Comparison of ENCODE assay signal across 14 cellular contexts in the genomic region with DNA sequence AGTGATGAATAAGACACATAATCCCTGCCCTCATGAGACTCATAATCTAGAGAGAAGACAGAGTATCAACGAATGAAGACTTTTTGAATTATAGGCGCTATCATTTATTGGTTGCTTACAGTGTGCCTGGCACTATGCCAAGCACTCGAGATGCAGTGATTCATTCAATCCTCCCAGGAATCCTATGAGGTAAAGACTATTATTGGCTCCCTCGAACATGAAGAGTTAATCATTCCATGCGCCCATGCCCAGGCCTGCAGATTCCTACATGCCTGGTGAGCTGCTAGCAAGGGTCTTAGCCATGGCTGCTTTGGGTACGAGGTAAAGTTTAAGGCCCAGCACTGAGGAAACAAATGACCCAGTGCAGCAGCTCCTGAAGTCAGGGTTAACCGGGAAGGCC. TPM values are rescaled to one million over a fixed set of nuclear protein-coding genes. Genes with fewer than 3 reads are reported as not detected.
A peak's percentile ranks its signal among the peaks of the same experiment; 100 is the strongest.
DNase-seq lines count a peak whose midpoint lies in the region; ATAC-seq and TF ChIP-seq lines count a peak whose summit lies in the region.
"Had no signal": no experiment of that assay in that cellular context is flagged by ENCODE, and none has a peak within 500 bp of the region (broad histone marks: within the 10 kb centered on the region; RNA-seq: fewer than 3 reads in every experiment).

No MANE protein-coding gene starts in this region.

- intact Hi-C loops in heart right ventricle (cut with DNase I), result no loop called here

- whole genome bisulfite sequencing in esophagus, 2 donors, result 27 to 46% methylated on average over 7 of the region's 7 CpGs
- WGBS in heart right ventricle, 2 donors, result 34 to 49% methylated on average over 7 of the region's 7 CpGs

- no peaks in the 10 kb centered on the region for H3K79me2 ChIP-seq in neural progenitor cell (ENCODE audit: low read depth)

- H3K36me3 ChIP-seq in esophagus (ENCODE audit: control insufficient read depth in 2 of 2, insufficient read depth in 2 of 2, low read length in 1 of 2) (no peaks in the 10 kb centered on the region), neural progenitor cell (no peaks in the 10 kb centered on the region), heart right ventricle (peaks cover 0 to 3% (median 0%) of the 10 kb centered on the region in 9 donors)
- H3K36me3 ChIP-seq: spleen had no signal

- no peak for ATAC-seq in stimulated activated memory B cell treated with anti-CD40 and anti-IgM and Interleukin-4, amounts not matched to agents 10 μg/mL and 1 μg/mL and 100 μg/mL, for 72 hours
- ATAC-seq in heart right ventricle, result no peak
- ATAC-seq: stimulated activated naive CD8-positive, alpha-beta T cell treated with anti-CD3 and anti-CD28 coated beads, Interleukin-15, Interleukin-2, amounts not matched to agents 100 U/mL and 50 U/mL, for 24 hours had no signal

- H3K9me3 ChIP-seq in esophagus (ENCODE audit: control insufficient read depth in 2 of 2, insufficient read depth in 1 of 2, low read depth in 1 of 2, low read length in 1 of 2), result no peaks in the 10 kb centered on the region
- H3K9me3 ChIP-seq in neural progenitor cell (ENCODE audit: low read depth), result no peaks in the 10 kb centered on the region
- peaks cover 0 to 4% (median 0%) of the 10 kb centered on the region in 11 donors for H3K9me3 ChIP-seq in heart right ventricle
- H3K9me3 ChIP-seq: spleen had no signal

- DNase-seq in ELR (ENCODE audit: low read depth), result peak; percentile 10
- peak; percentile 69 for DNase-seq in NCI-H748 (lab: John Stamatoyannopoulos, UW; ENCODE audit: unreplicated experiment)
- DNase-seq in neural progenitor cell (ENCODE audit: low spot score), result no peak
- no peak for DNase-seq in activated effector memory CD4-positive, alpha-beta T cell treated with Interleukin-2 at 50 U/mL for 16 hours
- DNase-seq in activated naive CD4-positive, alpha-beta T cell treated with anti-CD3 and anti-CD28 coated beads, Interleukin-2, amount 10 ng/mL, durations not matched to agents 7 days and 5 days, result no peak
- no peak for DNase-seq in heart right ventricle
- DNase-seq: DND-41; effector CD8-positive, alpha-beta T cell; NCI-H526 treated with DMSO at 0.1 percent for 48 hours; spleen; stimulated activated naive CD8-positive, alpha-beta T cell treated with anti-CD3 and anti-CD28 coated beads, Interleukin-15, Interleukin-2, amounts not matched to agents 100 U/mL and 50 U/mL, for 24 hours had no signal

- H3K27me3 ChIP-seq in esophagus (ENCODE audit: control insufficient read depth in 1 of 2, insufficient read depth in 2 of 2, low read length in 2 of 2) (no peaks in the 10 kb centered on the region), neural progenitor cell (peaks cover 16% of the 10 kb centered on the region), heart right ventricle (peaks cover 0 to 35% (median 0%) of the 10 kb centered on the region in 7 donors)

- H3K4me3 Mint-ChIP-seq in neural progenitor cell, result no peak overlapping the region
- no peak overlapping the region for H3K4me3 Mint-ChIP-seq in stimulated activated memory B cell treated with anti-CD40 and anti-IgM and Interleukin-4, amounts not matched to agents 10 μg/mL and 1 μg/mL and 100 μg/mL, for 72 hours
- H3K4me3 Mint-ChIP-seq in activated naive CD4-positive, alpha-beta T cell treated with anti-CD3 and anti-CD28 coated beads, Interleukin-2, amount 10 ng/mL, durations not matched to agents 7 days and 5 days, result no peak overlapping the region

- no peaks in the 10 kb centered on the region for H3K36me3 Mint-ChIP-seq in neural progenitor cell
- no peaks in the 10 kb centered on the region for H3K36me3 Mint-ChIP-seq in stimulated activated memory B cell treated with anti-CD40 and anti-IgM and Interleukin-4, amounts not matched to agents 10 μg/mL and 1 μg/mL and 100 μg/mL, for 72 hours
- H3K36me3 Mint-ChIP-seq in activated naive CD4-positive, alpha-beta T cell treated with anti-CD3 and anti-CD28 coated beads, Interleukin-2, amount 10 ng/mL, durations not matched to agents 7 days and 5 days, result no peaks in the 10 kb centered on the region

- peaks cover 4% of the 10 kb centered on the region for H3K9me3 Mint-ChIP-seq in neural progenitor cell
- H3K9me3 Mint-ChIP-seq in stimulated activated memory B cell treated with anti-CD40 and anti-IgM and Interleukin-4, amounts not matched to agents 10 μg/mL and 1 μg/mL and 100 μg/mL, for 72 hours, result peaks cover 4% of the 10 kb centered on the region
- H3K9me3 Mint-ChIP-seq in activated naive CD4-positive, alpha-beta T cell treated with anti-CD3 and anti-CD28 coated beads, Interleukin-2, amount 10 ng/mL, durations not matched to agents 7 days and 5 days, result peaks cover 2% of the 10 kb centered on the region

- H2AFZ ChIP-seq in neural progenitor cell (replicated peaks), result no peak overlapping the region

- TF ChIP-seq CTCF in neural progenitor cell (IDR thresholded peaks at IDR 0.05), result no peak
- no peak for TF ChIP-seq CTCF in heart right ventricle (IDR thresholded peaks at IDR 0.05)

- no peak overlapping the region for H3K9ac ChIP-seq in neural progenitor cell

- H3K4me3 ChIP-seq in esophagus (ENCODE audit: low read depth in 1 of 2, low read length in 2 of 2) (peak overlapping the region; percentile 41 to 49), neural progenitor cell (no peak overlapping the region), heart right ventricle (peak overlapping the region in 1 of 10 donors; percentile 29)

- H3K4me1 ChIP-seq in esophagus (ENCODE audit: control insufficient read depth in 2 of 2, insufficient read depth in 2 of 2, low read length in 1 of 2) (peaks cover 0 to 2% of the 10 kb centered on the region in 2 donors), neural progenitor cell (no peaks in the 10 kb centered on the region), heart right ventricle (no peaks in the 10 kb centered on the region)
- H3K4me1 ChIP-seq: spleen had no signal

- H3K4me1 Mint-ChIP-seq in neural progenitor cell, result no peaks in the 10 kb centered on the region
- no peaks in the 10 kb centered on the region for H3K4me1 Mint-ChIP-seq in stimulated activated memory B cell treated with anti-CD40 and anti-IgM and Interleukin-4, amounts not matched to agents 10 μg/mL and 1 μg/mL and 100 μg/mL, for 72 hours
- no peaks in the 10 kb centered on the region for H3K4me1 Mint-ChIP-seq in activated naive CD4-positive, alpha-beta T cell treated with anti-CD3 and anti-CD28 coated beads, Interleukin-2, amount 10 ng/mL, durations not matched to agents 7 days and 5 days

- CTCF ChIA-PET in activated naive CD4-positive, alpha-beta T cell treated with anti-CD3 and anti-CD28 coated beads, Interleukin-2, amount 10 ng/mL, durations not matched to agents 7 days and 5 days (lab: Charles Lee), result no interaction called here

- H3K27ac Mint-ChIP-seq in neural progenitor cell, result no peak overlapping the region
- H3K27ac Mint-ChIP-seq in stimulated activated memory B cell treated with anti-CD40 and anti-IgM and Interleukin-4, amounts not matched to agents 10 μg/mL and 1 μg/mL and 100 μg/mL, for 72 hours, result no peak overlapping the region
- H3K27ac Mint-ChIP-seq in activated naive CD4-positive, alpha-beta T cell treated with anti-CD3 and anti-CD28 coated beads, Interleukin-2, amount 10 ng/mL, durations not matched to agents 7 days and 5 days, result no peak overlapping the region

- no peaks in the 10 kb centered on the region for H4K20me1 ChIP-seq in neural progenitor cell (ENCODE audit: low read depth)

- H3K27me3 Mint-ChIP-seq in neural progenitor cell (ENCODE audit: insufficient read depth, low read depth), result peaks cover 5% of the 10 kb centered on the region
- peaks cover 11% of the 10 kb centered on the region for H3K27me3 Mint-ChIP-seq in stimulated activated memory B cell treated with anti-CD40 and anti-IgM and Interleukin-4, amounts not matched to agents 10 μg/mL and 1 μg/mL and 100 μg/mL, for 72 hours
- H3K27me3 Mint-ChIP-seq in activated naive CD4-positive, alpha-beta T cell treated with anti-CD3 and anti-CD28 coated beads, Interleukin-2, amount 10 ng/mL, durations not matched to agents 7 days and 5 days, result peaks cover 13% of the 10 kb centered on the region

- H3F3A ChIP-seq in neural progenitor cell (ENCODE audit: low read depth), result no peaks in the 10 kb centered on the region

- H3K4me2 ChIP-seq in neural progenitor cell, result peak overlapping the region; percentile 73

- no peak overlapping the region for H3K27ac ChIP-seq in esophagus (ENCODE audit: low read depth in 2 of 2, low read length in 1 of 2)
- H3K27ac ChIP-seq in neural progenitor cell, result no peak overlapping the region
- no peak overlapping the region for H3K27ac ChIP-seq in heart right ventricle
- H3K27ac ChIP-seq: spleen had no signal

RNA-seq across cellular contexts. Expression of a gene that starts 47.0 kb away (rescaled TPM):
- not detected for polyA plus RNA-seq in esophagus
- total RNA-seq in neural progenitor cell (ENCODE audit: low replicate concordance), result not detected in 2 replicates
- not detected for total RNA-seq in heart right ventricle
- polyA plus RNA-seq in heart right ventricle, result not detected
- total RNA-seq: mesenteric fat pad, spleen had no signal
- polyA plus RNA-seq: spleen had no signal

Comparison
In these comparisons a context has a peak if more than half of its experiments do, and no peak if none do; other contexts are left out.
1. DNase-seq: peak in ELR (single experiment) and NCI-H748 (single experiment); none in neural progenitor cell (single experiment), activated effector memory CD4-positive, alpha-beta T cell treated with Interleukin-2 at 50 U/mL for 16 hours (single experiment), activated naive CD4-positive, alpha-beta T cell treated with anti-CD3 and anti-CD28 coated beads, Interleukin-2, amount 10 ng/mL, durations not matched to agents 7 days and 5 days (single experiment) and heart right ventricle (0 of 2).